In genomic region chr19:48678201-48678600, GRCh38 we compare ENCODE assay signal across 28 cellular contexts. TPM values are rescaled to one million over a fixed set of nuclear protein-coding genes. Genes with fewer than 3 reads are reported as not detected.
A peak's percentile ranks its signal among the peaks of the same experiment; 100 is the strongest.
DNase-seq lines count a peak whose midpoint lies in the region; TF ChIP-seq lines count a peak whose summit lies in the region.
"Had no signal": no experiment of that assay in that cellular context is flagged by ENCODE, and none has a peak within 500 bp of the region (broad histone marks: within the 10 kb centered on the region; RNA-seq: fewer than 3 reads in every experiment).

No MANE protein-coding gene starts in this region.

- intact Hi-C loops in dorsolateral prefrontal cortex (cut with DNase I): loop anchor here in 1 of 2 donors (5.0 kb wide), 1 partner anchor 34 kb away; no protein-coding TSS in a partner anchor
- intact Hi-C loops in adrenal gland (cut with DNase I): loop anchor here (10.0 kb wide), 3 partner anchors 57 to 167 kb away; no protein-coding TSS in a partner anchor

- H4K20me1 ChIP-seq in BLaER1: no peaks in the 10 kb centered on the region

- TF ChIP-seq POLR2A in adrenal gland (IDR thresholded peaks at IDR 0.05): no peak

- DNase-seq in NCI-H226 (peak; percentile 53), epidermal melanocyte (ENCODE audit: insufficient read length, low spot score) (peak; percentile 11), mucosa of gallbladder (ENCODE audit: low spot score) (peak; percentile 51), dorsolateral prefrontal cortex (no peak), cerebellar nuclear complex (lab: John Stamatoyannopoulos, UW) (no peak), adrenal gland (no peak)
- DNase-seq in activated effector memory CD4-positive, alpha-beta T cell treated with Interleukin-2 at 50 U/mL for 16 hours: no peak
- DNase-seq: 8988T; activated CD4-positive, alpha-beta memory T cell treated with anti-CD3 and anti-CD28 coated beads for 36 hours; activated CD4-positive, CD25-positive, alpha-beta regulatory T cell treated with anti-CD3 and anti-CD28 coated beads, Interleukin-2, amount 50 U/mL, for 72 hours; activated CD8-positive, alpha-beta memory T cell treated with anti-CD3 and anti-CD28 coated beads, Interleukin-2, amount 50 U/mL, for 48 hours; aorta; CD4-positive, alpha-beta T cell; dermis blood vessel endothelial cell; glutamatergic neuron; GOT3; kidney glomerular epithelial cell; naive B cell; NCI-H1105 treated with DMSO at 0.1 percent for 48 hours; NCI-H2029 treated with DMSO at 0.1 percent for 48 hours; NCI-H69; occipital lobe; thyroid gland had no signal

- H3K4me3 ChIP-seq in BLaER1 (no peak overlapping the region), dorsolateral prefrontal cortex (no peak overlapping the region), adrenal gland (no peak overlapping the region)
- H3K4me3 ChIP-seq: cardiac muscle cell, lung, thyroid gland had no signal

- 81 to 85% (median 82%) methylated on average over 4 of the region's 4 CpGs for WGBS in adrenal gland, 4 donors

- H3K9ac ChIP-seq in BLaER1: no peak overlapping the region

- H3K36me3 ChIP-seq in BLaER1: no peaks in the 10 kb centered on the region
- no peaks in the 10 kb centered on the region for H3K36me3 ChIP-seq in adrenal gland (replicated peaks in 1 of 2)
- H3K36me3 ChIP-seq: cardiac muscle cell, thyroid gland had no signal

- no peak overlapping the region for H3K27ac ChIP-seq in BLaER1
- no peak overlapping the region for H3K27ac ChIP-seq in dorsolateral prefrontal cortex
- no peak overlapping the region for H3K27ac ChIP-seq in adrenal gland
- H3K27ac ChIP-seq: cardiac muscle cell, thyroid gland had no signal

- H3K4me2 ChIP-seq in BLaER1: 0 out of 2 replicates have a peak overlapping the region, but pooled peaks have one; percentile 1

- H3K4me1 ChIP-seq in BLaER1: peaks cover 74% of the 10 kb centered on the region
- peaks cover 0 to 9% of the 10 kb centered on the region in 2 donors for H3K4me1 ChIP-seq in adrenal gland (replicated peaks in 1 of 2)

- H3K27me3 ChIP-seq in BLaER1: no peaks in the 10 kb centered on the region
- no peaks in the 10 kb centered on the region for H3K27me3 ChIP-seq in dorsolateral prefrontal cortex
- H3K27me3 ChIP-seq in adrenal gland: no peaks in the 10 kb centered on the region
- H3K27me3 ChIP-seq: cardiac muscle cell, thyroid gland had no signal

- H3K9me3 ChIP-seq in BLaER1 (no peaks in the 10 kb centered on the region), adrenal gland (replicated peaks in 1 of 3) (no peaks in the 10 kb centered on the region)
- H3K9me3 ChIP-seq: thyroid gland had no signal

- TF ChIP-seq CTCF in dorsolateral prefrontal cortex (IDR thresholded peaks at IDR 0.05 in 54 of 56, conservative IDR thresholded peaks at IDR 0.05 in 2 of 56; ENCODE audit: low read depth in 1 of 56, partially characterized antibody in 56 of 56) (no peak), adrenal gland (IDR thresholded peaks at IDR 0.05) (no peak)

RNA-seq across cellular contexts. Expression of gene NTN5, which starts 5.4 kb away (rescaled TPM):
- total RNA-seq in mucosa of gallbladder (0.46 TPM), dorsolateral prefrontal cortex (1 to 10 TPM in 119 of 120 experiments, under 1 TPM in 1; 0.78 to 8.6 (median 2.9) TPM), adrenal gland (1 to 10 TPM in 1 of 8 donors, under 1 TPM in 4, not detected in 3; 0.36 to 2.4 (median 0.42) TPM)
- polyA plus RNA-seq in adrenal gland: 1 to 10 TPM in 2 of 3 donors, under 1 TPM in 1; 0.11 to 2.4 (median 1.1) TPM
- total RNA-seq: dermis blood vessel endothelial cell, occipital lobe had no signal
- polyA plus RNA-seq: cardiac muscle cell had no signal

RNA-seq across cellular contexts. Expression of gene FUT2, which starts 17.6 kb away (rescaled TPM):
- 78.1 TPM for total RNA-seq in mucosa of gallbladder
- 1 to 10 TPM in 27 of 120 experiments, under 1 TPM in 49, not detected in 44; 0.14 to 6.4 (median 0.68) TPM for total RNA-seq in dorsolateral prefrontal cortex
- total RNA-seq in adrenal gland: not detected
- polyA plus RNA-seq in adrenal gland: under 1 TPM in 2 of 3 donors, not detected in 1; 0.03 to 0.24 TPM
- total RNA-seq: activated CD4-positive, alpha-beta memory T cell treated with anti-CD3 and anti-CD28 coated beads for 36 hours; activated naive CD4-positive, alpha-beta T cell treated with anti-CD3 and anti-CD28 coated beads, Interleukin-2, amount 50 U/mL, for 72 hours; aorta; cardiac muscle cell; CD4-positive, alpha-beta T cell; dermis blood vessel endothelial cell; M059J; occipital lobe had no signal

RNA-seq across cellular contexts. Expression of gene CA11, which starts 32.2 kb away (rescaled TPM):
- 46.2 TPM for total RNA-seq in mucosa of gallbladder
- total RNA-seq in dorsolateral prefrontal cortex: 100 to 1,000 TPM; 107 to 396 (median 272) TPM
- total RNA-seq in adrenal gland: 10 to 100 TPM in 7 of 8 donors, 1 to 10 TPM in 1; 6.0 to 44.2 (median 23.7) TPM
- polyA plus RNA-seq in adrenal gland: 100 to 1,000 TPM in 1 of 3 donors, 10 to 100 TPM in 2; 17.7 to 125 (median 50.4) TPM

RNA-seq across cellular contexts. Expression of gene DBP, which starts 41.0 kb away (rescaled TPM):
- total RNA-seq in mucosa of gallbladder (39.9 TPM), dorsolateral prefrontal cortex (10 to 100 TPM; 24.9 to 77.5 (median 41.6) TPM), adrenal gland (10 to 100 TPM; 30.1 to 78.3 (median 56.8) TPM)
- 10 to 100 TPM; 11.5 to 80.6 (median 57.9) TPM for polyA plus RNA-seq in adrenal gland

RNA-seq across cellular contexts. Expression of gene MAMSTR, which starts 41.3 kb away (rescaled TPM):
- total RNA-seq in mucosa of gallbladder (1.6 TPM), dorsolateral prefrontal cortex (10 to 100 TPM in 3 of 120 experiments, 1 to 10 TPM in 117; 3.4 to 11.4 (median 6.3) TPM), adrenal gland (10 to 100 TPM in 7 of 8 donors, 1 to 10 TPM in 1; 9.4 to 45.9 (median 26.4) TPM)
- 10 to 100 TPM in 2 of 3 donors, 1 to 10 TPM in 1; 8.9 to 57.9 (median 31.9) TPM for polyA plus RNA-seq in adrenal gland

Comparison
In these comparisons a context has a peak if more than half of its experiments do, and no peak if none do; other contexts are left out.
1. DNase-seq: peak in NCI-H226 (single experiment), epidermal melanocyte (single experiment) and mucosa of gallbladder (single experiment); none in activated effector memory CD4-positive, alpha-beta T cell treated with Interleukin-2 at 50 U/mL for 16 hours (single experiment), dorsolateral prefrontal cortex (0 of 10), cerebellar nuclear complex (0 of 2) and adrenal gland (0 of 7).
2. RNA of gene FUT2, which starts 17.6 kb away (total RNA-seq): 78.1 TPM in mucosa of gallbladder (single experiment); 0.14 to 6.4 TPM in dorsolateral prefrontal cortex and not detected in adrenal gland; every median in the first group is over 10 times any median in the second.